ENCODE assay signal across 10 cellular contexts in the genomic region with DNA sequence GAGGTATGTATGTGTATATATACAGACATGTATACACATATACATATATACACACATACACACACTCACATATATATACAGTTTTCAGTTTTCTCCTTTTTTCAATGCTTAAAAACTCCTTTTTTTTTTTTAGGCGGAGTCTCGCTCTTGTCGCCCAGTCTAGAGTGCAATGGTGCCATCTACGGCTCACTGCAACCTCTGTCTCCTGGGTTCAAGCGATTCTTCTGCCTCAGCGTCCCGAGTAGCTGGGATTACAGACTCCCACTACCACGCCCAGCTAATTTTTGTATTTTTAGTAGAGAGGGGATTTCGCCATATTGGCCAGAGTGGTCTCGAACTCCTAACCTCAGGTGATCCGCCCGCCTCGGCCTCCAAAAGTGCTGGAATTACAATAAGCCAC. TPM values are rescaled to one million over a fixed set of nuclear protein-coding genes. Genes with fewer than 3 reads are reported as not detected.
A peak's percentile ranks its signal among the peaks of the same experiment; 100 is the strongest.
DNase-seq lines count a peak whose midpoint lies in the region; ATAC-seq and TF ChIP-seq lines count a peak whose summit lies in the region.
"Had no signal": no experiment of that assay in that cellular context is flagged by ENCODE, and none has a peak within 500 bp of the region (broad histone marks: within the 10 kb centered on the region; RNA-seq: fewer than 3 reads in every experiment).

No MANE protein-coding gene starts in this region.

- no peak overlapping the region for H2AFZ ChIP-seq in DND-41 (ENCODE audit: low read depth, low read length)

- H3K27ac ChIP-seq in DND-41 (ENCODE audit: low read length) (no peak overlapping the region), VCaP (0 out of 2 replicates have a peak overlapping the region, but pooled peaks have one; percentile 35), ovary (no peak overlapping the region), adrenal gland (no peak overlapping the region)

- H3K36me3 ChIP-seq in DND-41 (ENCODE audit: insufficient read depth, low read length) (no peaks in the 10 kb centered on the region), endocrine pancreas (ENCODE audit: control insufficient read depth, insufficient read depth, low read length) (no peaks in the 10 kb centered on the region), ovary (no peaks in the 10 kb centered on the region), adrenal gland (replicated peaks in 1 of 2) (no peaks in the 10 kb centered on the region)

- TF ChIP-seq POLR2A in ovary (IDR thresholded peaks at IDR 0.05) = no peak
- TF ChIP-seq POLR2A in adrenal gland (IDR thresholded peaks at IDR 0.05) = no peak

- DNase-seq in DND-41 (no peak), ovary (no peak), adrenal gland (no peak)
- DNase-seq in stimulated activated CD8-positive, alpha-beta memory T cell treated with anti-CD3 and anti-CD28 coated beads, Interleukin-4, amount 100 ng/mL, for 48 hours = no peak

- no peak overlapping the region for H3K4me2 ChIP-seq in DND-41 (ENCODE audit: insufficient read depth, low read length)

- H3K9ac ChIP-seq in DND-41 (ENCODE audit: low read depth, low read length) (no peak overlapping the region), endocrine pancreas (ENCODE audit: control insufficient read depth, insufficient read depth, low read length) (peak overlapping the region; percentile 35)

- no peak for TF ChIP-seq EP300 in ovary (IDR thresholded peaks at IDR 0.05)

- intact Hi-C loops in ovary (cut with DNase I) = no loop called here
- intact Hi-C loops in adrenal gland (cut with DNase I) = no loop called here

- H3K9me3 ChIP-seq in DND-41 (ENCODE audit: insufficient read depth, low read length, severe bottlenecking) (no peaks in the 10 kb centered on the region), endocrine pancreas (ENCODE audit: control insufficient read depth, low read length) (no peaks in the 10 kb centered on the region), ovary (no peaks in the 10 kb centered on the region), adrenal gland (replicated peaks in 1 of 3) (no peaks in the 10 kb centered on the region)

- H3K4me3 ChIP-seq in DND-41 (ENCODE audit: low read depth in 1 of 2, low read length in 2 of 2) (no peak overlapping the region), endocrine pancreas (ENCODE audit: control insufficient read depth, insufficient read depth, low read length) (no peak overlapping the region), ovary (peak overlapping the region; percentile 17), adrenal gland (peak overlapping the region in 1 of 4 donors; percentile 35)

- 48 to 56% (median 55%) methylated on average over 13 of the region's 13 CpGs for WGBS in ovary, 3 donors
- WGBS in adrenal gland, 4 donors = 47 to 55% (median 54%) methylated on average over 13 of the region's 13 CpGs

- peak; percentile 35; the same call in 1 of the 3 replicates for ATAC-seq in DND-41 (ENCODE audit: insufficient read depth, low read depth)
- no peak for ATAC-seq in HG03045 (IDR thresholded peaks at IDR 0.05; ENCODE audit: unreplicated experiment)
- ATAC-seq in GM18517 (IDR thresholded peaks at IDR 0.05; ENCODE audit: unreplicated experiment) = no peak

- H3K27me3 ChIP-seq in DND-41 (ENCODE audit: insufficient read depth, low read length, poor library complexity) (no peaks in the 10 kb centered on the region), endocrine pancreas (ENCODE audit: control insufficient read depth, insufficient read depth, low read length) (peaks cover 3% of the 10 kb centered on the region), ovary (no peaks in the 10 kb centered on the region), adrenal gland (peaks cover 11% of the 10 kb centered on the region)

- no peaks in the 10 kb centered on the region for H4K20me1 ChIP-seq in DND-41 (ENCODE audit: insufficient read depth, low read length)

- peak; percentile 26 for TF ChIP-seq CTCF in DND-41 (IDR thresholded peaks at IDR 0.05; ENCODE audit: borderline replicate concordance, extremely low read depth, low read length, poor library complexity, severe bottlenecking)
- no peak for TF ChIP-seq CTCF in VCaP (conservative IDR thresholded peaks at IDR 0.05)
- no peak for TF ChIP-seq CTCF in ovary (IDR thresholded peaks at IDR 0.05)
- TF ChIP-seq CTCF in adrenal gland (IDR thresholded peaks at IDR 0.05) = no peak

- H3K4me1 ChIP-seq in DND-41 (ENCODE audit: insufficient read depth, low read length) (no peaks in the 10 kb centered on the region), endocrine pancreas (ENCODE audit: control insufficient read depth, insufficient read depth, low read length) (no peaks in the 10 kb centered on the region), ovary (ENCODE audit: insufficient read depth) (peaks cover 4% of the 10 kb centered on the region), adrenal gland (replicated peaks in 1 of 2) (peaks cover 0 to 6% of the 10 kb centered on the region in 2 donors)

- no peaks in the 10 kb centered on the region for H3K79me2 ChIP-seq in DND-41 (ENCODE audit: insufficient read depth, low read length)

RNA-seq across cellular contexts. Expression of gene STYXL2, which starts 27.0 kb away (rescaled TPM):
- total RNA-seq in ovary (under 1 TPM in 5 of 7 donors, not detected in 2; 0.11 to 0.22 (median 0.15) TPM), adrenal gland (1 to 10 TPM in 2 of 8 donors, under 1 TPM in 6; 0.12 to 1.3 (median 0.81) TPM)
- polyA plus RNA-seq in ovary (under 1 TPM; 0.08 to 0.30 TPM), adrenal gland (under 1 TPM in 2 of 3 donors, not detected in 1; 0.08 to 0.20 TPM)
- total RNA-seq: activated CD8-positive, alpha-beta memory T cell treated with anti-CD3 and anti-CD28 coated beads for 36 hours had no signal

RNA-seq across cellular contexts. Expression of gene GPA33, which starts 30.7 kb away (rescaled TPM):
- 1 to 10 TPM in 1 of 7 donors, under 1 TPM in 2, not detected in 4; 0.30 to 1.3 (median 0.56) TPM for total RNA-seq in ovary
- polyA plus RNA-seq in ovary = under 1 TPM in 1 of 2 donors, not detected in 1; 0.06 TPM
- total RNA-seq in adrenal gland = under 1 TPM in 4 of 8 donors, not detected in 4; 0.12 to 0.79 (median 0.31) TPM
- polyA plus RNA-seq in adrenal gland = under 1 TPM in 2 of 3 donors, not detected in 1; 0.03 to 0.16 TPM
- total RNA-seq: posterior vena cava had no signal
